8 cellular contexts compared by ENCODE assay signal in the genomic region with DNA sequence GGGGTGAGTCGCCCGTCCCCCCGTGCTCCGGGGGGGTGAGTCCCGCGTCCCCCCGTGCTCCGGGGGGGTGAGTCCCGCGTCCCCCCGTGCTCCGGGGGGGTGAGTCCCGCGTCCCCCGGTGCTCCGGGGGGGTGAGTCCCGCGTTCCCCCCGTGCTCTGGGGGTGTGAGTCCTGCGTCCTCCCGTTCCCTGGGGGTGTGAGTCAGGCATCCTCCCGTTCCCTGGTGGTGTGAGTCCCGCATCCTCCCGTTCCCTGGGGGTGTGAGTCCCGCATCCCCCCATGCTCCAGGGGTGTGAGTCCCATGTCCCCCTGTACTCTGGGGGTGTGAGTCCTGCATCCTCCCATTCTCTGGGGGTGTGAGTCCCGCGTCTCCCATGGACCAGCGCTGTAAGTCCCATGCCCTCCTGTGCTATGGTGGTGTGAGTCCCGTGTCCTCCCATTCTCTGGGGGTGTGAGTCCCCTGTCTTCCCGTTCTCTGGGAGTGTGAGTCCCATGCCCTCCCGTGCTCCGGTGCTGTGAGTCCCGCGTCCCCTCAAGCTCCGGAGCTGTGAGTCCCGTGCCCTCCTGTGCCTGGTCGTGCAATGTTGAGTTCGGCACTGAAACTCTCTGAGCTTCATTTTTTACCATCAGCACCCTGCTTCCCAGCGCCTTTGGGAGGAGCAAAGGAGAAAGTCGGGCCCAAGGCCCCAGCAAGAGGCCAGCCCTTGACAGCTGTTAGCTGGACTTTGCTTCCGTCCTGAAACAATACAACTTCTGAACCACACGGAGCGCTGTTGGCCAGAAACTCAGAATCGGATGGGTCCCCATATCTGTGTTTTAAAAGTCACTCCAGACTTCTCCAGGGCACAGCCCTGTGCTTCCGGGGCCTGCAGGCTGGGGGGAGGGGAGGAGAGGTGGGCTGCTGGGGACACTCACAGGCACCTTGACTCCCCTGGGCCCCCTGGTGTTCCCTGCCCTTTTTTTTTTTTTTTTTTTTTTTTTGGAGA. TPM values are rescaled to one million over a fixed set of nuclear protein-coding genes. Genes with fewer than 3 reads are reported as not detected.
DNase-seq lines count a peak whose midpoint lies in the region; ATAC-seq and TF ChIP-seq lines count a peak whose summit lies in the region.

No MANE protein-coding gene starts in this region.

- intact Hi-C loops in breast epithelium (cut with DNase I; ENCODE audit: low total_unique reads), result no loop called here

- H3K27ac ChIP-seq in breast epithelium, result no peak overlapping the region

- peak; percentile 37 for TF ChIP-seq CTCF in GM13977 (IDR thresholded peaks at IDR 0.05; ENCODE audit: extremely low read depth, insufficient read depth, missing control alignments)
- peak in 2 of 3 donors; percentile 25 to 29 for TF ChIP-seq CTCF in breast epithelium (IDR thresholded peaks at IDR 0.05)

- no peaks in the 10 kb centered on the region for H3K9me3 ChIP-seq in breast epithelium

- H3K4me3 ChIP-seq in breast epithelium, result no peak overlapping the region

- ATAC-seq in left lobe of liver (peak; percentile 78), GM18907 (IDR thresholded peaks at IDR 0.05; ENCODE audit: unreplicated experiment) (no peak)

- DNase-seq in AG08396 (ENCODE audit: low spot score) (peak; percentile 79), GM13977 (ENCODE audit: low spot score) (peak; percentile 53), NCI-H69 (lab: John Stamatoyannopoulos, UW) (peak; percentile 85), breast epithelium (ENCODE audit: low spot score in 2 of 2) (peak in 1 of 2 donors; percentile 69), left lobe of liver (ENCODE audit: low spot score) (peak; percentile 72), activated T-cell treated with anti-CD3 and anti-CD28 coated beads for 4 hours (no peak)
- no peak for DNase-seq in activated CD4-positive, alpha-beta T cell treated with anti-CD3 and anti-CD28 coated beads for 48 hours

- TF ChIP-seq POLR2A in breast epithelium (IDR thresholded peaks at IDR 0.05), result no peak

- peaks cover 0 to 41% of the 10 kb centered on the region in 2 donors for H3K27me3 ChIP-seq in breast epithelium

- H3K4me1 ChIP-seq in breast epithelium, result no peaks in the 10 kb centered on the region

- no peaks in the 10 kb centered on the region for H3K36me3 ChIP-seq in breast epithelium

- in situ Hi-C loops in GM13977 (cut with MboI; ENCODE audit: low pct_unique_long_range_greater_than_20kb, low sequenced_read_pairs, unreplicated experiment), result no loop called here

RNA-seq across cellular contexts. Expression of a gene that starts 11.5 kb away (rescaled TPM):
- total RNA-seq in breast epithelium, result 10 to 100 TPM; 12.5 to 14.9 (median 13.3) TPM
- total RNA-seq in left lobe of liver, result 18.1 TPM

Comparison
In these comparisons a context has a peak if more than half of its experiments do, and no peak if none do; other contexts are left out.
1. DNase-seq: peak in AG08396 (single experiment), GM13977 (single experiment), NCI-H69 (single experiment) and left lobe of liver (single experiment); none in activated T-cell treated with anti-CD3 and anti-CD28 coated beads for 4 hours (single experiment) and activated CD4-positive, alpha-beta T cell treated with anti-CD3 and anti-CD28 coated beads for 48 hours (single experiment).